ENCODE assay signal across 8 cellular contexts in the genomic region with DNA sequence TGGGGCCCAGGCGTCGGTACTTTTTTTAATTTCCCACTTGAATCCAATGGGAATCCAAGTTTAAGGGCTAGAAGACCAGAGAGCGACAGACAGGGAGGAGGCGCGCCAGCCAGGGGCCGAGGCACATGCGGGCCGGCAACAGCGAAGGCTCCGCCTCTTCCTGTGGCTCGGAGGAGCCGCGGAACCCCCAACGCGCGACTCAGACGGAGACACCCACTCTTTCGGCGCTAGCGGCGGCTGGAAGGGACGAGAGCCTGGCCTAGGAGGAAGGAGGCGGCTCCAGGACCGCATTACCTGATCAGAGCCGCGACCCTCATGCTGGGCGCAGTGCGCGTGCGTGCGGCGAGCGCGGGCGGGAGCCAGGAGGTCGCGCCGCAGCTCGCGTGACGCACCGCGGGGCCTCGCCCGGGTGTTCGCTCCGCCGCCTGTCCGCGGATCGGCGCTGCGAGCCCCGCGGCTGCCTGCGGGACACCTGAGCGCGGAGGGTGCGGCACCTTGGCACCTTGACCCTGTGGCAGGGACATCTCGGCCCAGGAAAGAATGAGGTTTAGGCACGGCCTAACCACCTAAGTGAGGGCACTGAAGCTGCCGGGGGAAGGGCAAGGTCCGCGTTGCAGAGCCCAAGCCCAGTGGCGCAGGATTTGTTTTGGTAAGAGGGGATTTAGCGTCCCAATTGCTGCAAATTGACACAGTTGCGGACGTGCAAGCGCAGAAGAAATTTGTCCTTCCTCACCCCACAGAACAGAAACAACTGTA. TPM values are rescaled to one million over a fixed set of nuclear protein-coding genes. Genes with fewer than 3 reads are reported as not detected.
DNase-seq lines count a peak whose midpoint lies in the region; ATAC-seq and TF ChIP-seq lines count a peak whose summit lies in the region.

A gene with protein sequence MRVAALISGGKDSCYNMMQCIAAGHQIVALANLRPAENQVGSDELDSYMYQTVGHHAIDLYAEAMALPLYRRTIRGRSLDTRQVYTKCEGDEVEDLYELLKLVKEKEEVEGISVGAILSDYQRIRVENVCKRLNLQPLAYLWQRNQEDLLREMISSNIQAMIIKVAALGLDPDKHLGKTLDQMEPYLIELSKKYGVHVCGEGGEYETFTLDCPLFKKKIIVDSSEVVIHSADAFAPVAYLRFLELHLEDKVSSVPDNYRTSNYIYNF (minus strand): TSS at position 341 of the 756 bp plus-strand sequence. CDS start 24 bp downstream, at position 317.

- peak within 1 kb of the TSS; percentile 86 to 95 for H3K4me3 ChIP-seq in duodenal mucosa (ENCODE audit: low read depth in 1 of 2, low read length in 2 of 2)
- peak within 1 kb of the TSS; percentile 93 for H3K4me3 ChIP-seq in lung

- peak; percentile 81 for ATAC-seq in HG03457 (IDR thresholded peaks at IDR 0.05; ENCODE audit: unreplicated experiment)
- peak; percentile 91 for ATAC-seq in lung (ENCODE audit: insufficient read depth, low FRiP score)

- peak within 1 kb of the TSS; percentile 56 to 91 for H3K9ac ChIP-seq in duodenal mucosa (ENCODE audit: low read depth in 1 of 2, low read length in 2 of 2)

- peaks cover 5 to 6% of the 10 kb centered on the region in 2 donors for H3K4me1 ChIP-seq in duodenal mucosa (ENCODE audit: control insufficient read depth in 1 of 2, insufficient read depth in 2 of 2, low read length in 2 of 2)
- peaks cover 2 to 3% of the 10 kb centered on the region in 2 donors for H3K4me1 ChIP-seq in lung (ENCODE audit: control insufficient read depth in 2 of 2, insufficient read depth in 2 of 2, low read length in 2 of 2)

- peak within 1 kb of the TSS; percentile 100 for H3K27ac ChIP-seq in C4-2B
- peak within 1 kb of the TSS; percentile 99 for H3K27ac ChIP-seq in duodenal mucosa (ENCODE audit: low read depth, low read length)
- peak within 1 kb of the TSS; percentile 98 to 99 for H3K27ac ChIP-seq in lung (ENCODE audit: low read depth in 1 of 2, low read length in 1 of 2)

- H3K9me3 ChIP-seq in duodenal mucosa (ENCODE audit: control insufficient read depth in 1 of 2, low read length in 2 of 2) (no peaks in the 10 kb centered on the region), lung (ENCODE audit: control insufficient read depth in 2 of 2, insufficient read depth in 1 of 2, low read length in 1 of 2) (no peaks in the 10 kb centered on the region)

- no peaks in the 10 kb centered on the region for H3K36me3 ChIP-seq in duodenal mucosa (ENCODE audit: control insufficient read depth in 1 of 2, insufficient read depth in 2 of 2, low read length in 2 of 2)
- no peaks in the 10 kb centered on the region for H3K36me3 ChIP-seq in lung (ENCODE audit: control insufficient read depth in 2 of 2, insufficient read depth in 2 of 2, low read length in 2 of 2)

- DNase-seq in GM19240 (ENCODE audit: insufficient read length, low spot score) (peak; percentile 19), NCI-H748 treated with DMSO at 0.1 percent for 48 hours (lab: John Stamatoyannopoulos, UW) (peak; percentile 12), lung (ENCODE audit: low spot score) (peak; percentile 81)
- DNase-seq in activated CD4-positive, alpha-beta T cell treated with anti-CD3 and anti-CD28 coated beads, Interleukin-2, amount 50 U/mL, for 48 hours, result peak; percentile 78 to 84
- DNase-seq in stimulated activated CD4-positive, alpha-beta T cell treated with anti-CD3 and anti-CD28 coated beads, TNF-alpha, amount 100 ng/mL, for 24 hours (ENCODE audit: low read depth in 3 of 3), result peak; percentile 68 to 81 (median 74)

- WGBS in lung, 2 donors, result 0% methylated on average over 60 to 69 of the region's 69 CpGs

- H3K27me3 ChIP-seq in duodenal mucosa (ENCODE audit: control insufficient read depth in 1 of 2, insufficient read depth in 2 of 2, low read length in 2 of 2), result no peaks in the 10 kb centered on the region
- H3K27me3 ChIP-seq in lung (ENCODE audit: control insufficient read depth, insufficient read depth), result no peaks in the 10 kb centered on the region

- TF ChIP-seq CTCF in C4-2B (conservative IDR thresholded peaks at IDR 0.05), result no peak; the same call in 1 of the 2 replicates
- no peak for TF ChIP-seq CTCF in lung (IDR thresholded peaks at IDR 0.05; ENCODE audit: control extremely low read depth, extremely low read depth)

RNA-seq across cellular contexts. Expression of the gene that starts here (rescaled TPM):
- total RNA-seq in lung, result 10 to 100 TPM; 20.9 to 55.1 TPM
- 1 to 10 TPM; 5.5 to 8.7 TPM for polyA plus RNA-seq in lung

Comparison
In these comparisons a context has a peak if more than half of its experiments do, and no peak if none do; other contexts are left out.
1. Peak in every context shown above with its lines: DNase-seq, ATAC-seq, H3K4me3 ChIP-seq and H3K27ac ChIP-seq.
2. DNase-seq: peak in every context shown above with its lines; median percentile 81 in activated CD4-positive, alpha-beta T cell treated with anti-CD3 and anti-CD28 coated beads, Interleukin-2, amount 50 U/mL, for 48 hours; 81 in lung; 74 in stimulated activated CD4-positive, alpha-beta T cell treated with anti-CD3 and anti-CD28 coated beads, TNF-alpha, amount 100 ng/mL, for 24 hours; 19 in GM19240; 12 in NCI-H748 treated with DMSO at 0.1 percent for 48 hours.